Comparison of ENCODE assay signal across 18 cellular contexts in the genomic region with DNA sequence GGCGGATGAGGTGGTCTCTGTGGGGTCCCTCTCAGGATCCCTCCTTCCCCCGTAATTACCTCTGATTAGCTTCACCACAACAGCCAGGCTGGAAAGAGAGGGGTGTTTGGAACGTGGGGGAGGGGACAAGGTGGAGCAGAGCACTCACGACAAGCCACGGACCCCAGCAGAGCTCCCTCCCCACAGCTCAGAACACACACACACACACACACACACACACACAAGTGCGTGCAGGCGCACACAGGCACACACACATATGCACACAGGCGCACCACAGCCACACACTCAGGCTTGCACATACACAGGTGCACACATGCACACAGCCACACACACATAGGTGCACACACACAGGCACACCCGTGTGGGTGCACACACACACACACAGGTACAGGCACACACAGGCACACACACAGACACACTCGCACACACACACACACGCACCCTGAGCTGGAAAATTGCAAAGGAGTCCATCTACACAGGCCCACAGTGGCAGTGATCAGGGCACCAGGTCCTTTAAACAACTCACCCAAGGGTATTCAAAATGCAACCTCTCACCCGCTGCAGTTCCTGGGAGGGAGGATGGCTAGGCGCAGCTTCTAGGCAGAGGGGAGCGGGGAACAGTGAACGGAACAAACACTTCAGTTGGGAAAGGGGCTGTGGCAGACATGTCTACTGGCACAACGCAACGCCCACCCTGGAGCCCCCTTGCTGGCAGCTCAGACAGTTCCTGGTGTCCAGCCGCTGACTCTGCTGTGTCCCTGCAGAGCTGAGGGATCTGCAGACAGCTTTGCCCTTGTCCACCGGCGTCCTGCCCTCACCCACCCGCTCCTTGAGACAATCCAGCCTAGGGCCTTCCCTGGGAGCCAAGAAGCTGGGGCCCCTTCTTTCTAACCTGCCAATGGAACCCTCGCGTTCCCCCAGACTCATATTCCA. TPM values are rescaled to one million over a fixed set of nuclear protein-coding genes. Genes with fewer than 3 reads are reported as not detected.
"Had no signal": no experiment of that assay in that cellular context is flagged by ENCODE, and none has a peak within 500 bp of the region (broad histone marks: within the 10 kb centered on the region; RNA-seq: fewer than 3 reads in every experiment).

No MANE protein-coding gene starts in this region.

- H3K9me3 Mint-ChIP-seq: activated CD4-positive, alpha-beta memory T cell treated with anti-CD3 and anti-CD28 coated beads for 36 hours; activated naive CD8-positive, alpha-beta T cell treated with anti-CD3 and anti-CD28 coated beads, Interleukin-2, amount 10 ng/mL, durations not matched to agents 7 days and 5 days; natural killer cell treated with Interleukin-12 subunit alpha and Interleukin-12 subunit beta and Interleukin-15 and Interleukin-18, amount 100 ng/mL, for 72 hours; stimulated activated naive CD8-positive, alpha-beta T cell treated with anti-CD3 and anti-CD28 coated beads, Interleukin-15, amount 100 ng/mL, for 72 hours had no signal

- ATAC-seq: left lobe of liver; natural killer cell treated with Interleukin-12 subunit alpha and Interleukin-12 subunit beta and Interleukin-15 and Interleukin-18, amount 100 ng/mL, for 72 hours; pancreas; stimulated activated naive CD8-positive, alpha-beta T cell treated with anti-CD3 and anti-CD28 coated beads, Interleukin-15, amount 100 ng/mL, for 72 hours had no signal

- FAIRE-seq: endothelial cell of umbilical vein, islet of Langerhans, pancreas had no signal

- H3K36me3 ChIP-seq: breast epithelium, pancreas had no signal

- DNase-seq: activated CD4-positive, alpha-beta memory T cell treated with anti-CD3 and anti-CD28 coated beads for 36 hours; activated gamma-delta T cell; activated naive CD8-positive, alpha-beta T cell treated with anti-CD3 and anti-CD28 coated beads, Interleukin-2, amount 10 ng/mL, durations not matched to agents 7 days and 5 days; activated T-cell treated with anti-CD3 and anti-CD28 coated beads, Interleukin-2, amount 50 U/mL, for 48 hours; aorta; foreskin melanocyte; head of caudate nucleus; pancreas; stimulated activated CD4-positive, alpha-beta T cell treated with anti-CD3 and anti-CD28 coated beads, Interleukin-4, amount 100 ng/mL, for 1 hour; stimulated activated CD8-positive, alpha-beta memory T cell treated with anti-CD3 and anti-CD28 coated beads, Interleukin-4, amount 100 ng/mL, for 48 hours; stimulated activated naive CD8-positive, alpha-beta T cell treated with anti-CD3 and anti-CD28 coated beads, Interleukin-15, amount 100 ng/mL, for 72 hours; T-helper 9 cell; testis had no signal

- H3K27ac Mint-ChIP-seq: activated CD4-positive, alpha-beta memory T cell treated with anti-CD3 and anti-CD28 coated beads for 36 hours; activated naive CD8-positive, alpha-beta T cell treated with anti-CD3 and anti-CD28 coated beads, Interleukin-2, amount 10 ng/mL, durations not matched to agents 7 days and 5 days; natural killer cell treated with Interleukin-12 subunit alpha and Interleukin-12 subunit beta and Interleukin-15 and Interleukin-18, amount 100 ng/mL, for 72 hours; stimulated activated naive CD8-positive, alpha-beta T cell treated with anti-CD3 and anti-CD28 coated beads, Interleukin-15, amount 100 ng/mL, for 72 hours had no signal

- H3K4me3 ChIP-seq: pancreas had no signal

- H3K9me3 ChIP-seq: breast epithelium, pancreas, testis had no signal

- H3K4me3 Mint-ChIP-seq: activated CD4-positive, alpha-beta memory T cell treated with anti-CD3 and anti-CD28 coated beads for 36 hours; natural killer cell treated with Interleukin-12 subunit alpha and Interleukin-12 subunit beta and Interleukin-15 and Interleukin-18, amount 100 ng/mL, for 72 hours had no signal

- H3K27ac ChIP-seq: breast epithelium, pancreas, testis had no signal

- H3K4me1 ChIP-seq: breast epithelium, pancreas had no signal

- H3K36me3 Mint-ChIP-seq: activated CD4-positive, alpha-beta memory T cell treated with anti-CD3 and anti-CD28 coated beads for 36 hours; activated naive CD8-positive, alpha-beta T cell treated with anti-CD3 and anti-CD28 coated beads, Interleukin-2, amount 10 ng/mL, durations not matched to agents 7 days and 5 days; natural killer cell treated with Interleukin-12 subunit alpha and Interleukin-12 subunit beta and Interleukin-15 and Interleukin-18, amount 100 ng/mL, for 72 hours had no signal

RNA-seq across cellular contexts. Expression of a gene that starts 59.9 kb away (rescaled TPM):
- total RNA-seq: endothelial cell of umbilical vein, left lobe of liver had no signal
- polyA plus RNA-seq: endothelial cell of umbilical vein had no signal
